8 cellular contexts compared by ENCODE assay signal in the genomic region with DNA sequence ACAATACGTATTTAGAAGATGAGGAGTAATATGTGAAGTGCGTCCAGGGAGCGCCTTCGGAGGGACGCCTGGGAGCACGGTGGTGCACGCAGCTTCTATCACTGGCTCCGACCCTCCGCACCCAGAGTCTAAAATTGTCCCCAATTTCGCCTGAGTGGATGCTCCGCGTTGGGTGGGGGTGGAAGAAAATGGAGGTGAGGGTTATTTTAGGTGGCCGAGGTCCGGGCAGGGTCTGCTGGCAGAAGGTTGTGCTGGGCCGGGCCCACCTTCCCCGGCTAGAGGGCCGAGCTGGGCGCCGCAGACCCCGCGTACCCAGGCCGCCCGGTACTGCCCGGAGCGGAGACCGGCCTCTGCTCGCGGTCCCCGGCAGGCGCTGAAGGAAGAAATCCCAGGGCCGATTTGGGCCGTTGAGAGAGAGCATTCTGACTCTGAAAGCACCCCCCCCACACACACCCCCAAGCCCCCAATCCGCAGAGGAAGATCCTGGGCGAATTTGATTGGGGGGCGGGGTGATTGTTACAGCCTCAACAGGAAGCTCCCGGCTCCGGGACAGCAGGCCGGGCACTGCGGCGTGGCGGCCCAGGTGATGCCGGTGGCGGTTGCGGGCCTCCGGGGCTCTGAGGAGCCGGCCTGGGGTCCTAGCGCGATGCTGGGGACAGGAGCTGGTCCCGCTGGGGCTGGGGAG. TPM values are rescaled to one million over a fixed set of nuclear protein-coding genes. Genes with fewer than 3 reads are reported as not detected.
DNase-seq lines count a peak whose midpoint lies in the region; ATAC-seq and TF ChIP-seq lines count a peak whose summit lies in the region.

No MANE protein-coding gene starts in this region.

- H3K4me2 ChIP-seq in neural cell (ENCODE audit: low read length) = peak overlapping the region; percentile 91

- H3K4me3 Mint-ChIP-seq in endodermal cell = peak overlapping the region; percentile 87

- WGBS in endodermal cell (ENCODE audit: insufficient coverage in 1 of 2, insufficient read length in 1 of 2), 2 experiments = 0 to 1% methylated on average over 11 to 48 of the region's 49 CpGs

- no peaks in the 10 kb centered on the region for H3K9me3 ChIP-seq in NT2/D1 (ENCODE audit: insufficient read depth, low read length)
- no peaks in the 10 kb centered on the region for H3K9me3 ChIP-seq in endodermal cell (ENCODE audit: control insufficient read depth, low read length)
- no peaks in the 10 kb centered on the region for H3K9me3 ChIP-seq in neural cell (ENCODE audit: low read length)

- H2AFZ ChIP-seq in neural cell (ENCODE audit: low read depth, low read length) = no peak overlapping the region

- H3K27me3 Mint-ChIP-seq in endodermal cell (ENCODE audit: insufficient read depth) = peaks cover 30% of the 10 kb centered on the region

- H3K9me3 Mint-ChIP-seq in endodermal cell = no peaks in the 10 kb centered on the region

- no peaks in the 10 kb centered on the region for H3K9me2 ChIP-seq in neural cell (ENCODE audit: insufficient read depth, low read length)

- H3K9ac ChIP-seq in NT2/D1 (ENCODE audit: insufficient read length, low read depth) (peak overlapping the region; percentile 46), endodermal cell (ENCODE audit: extremely low read depth, low read length, poor library complexity, severe bottlenecking) (peak overlapping the region; percentile 99), neural cell (ENCODE audit: low read length) (peak overlapping the region; percentile 98)

- TF ChIP-seq EP300 in neural cell (conservative IDR thresholded peaks at IDR 0.05; ENCODE audit: poor library complexity, severe bottlenecking) = no peak

- peaks cover 7% of the 10 kb centered on the region for H4K20me1 ChIP-seq in neural cell (ENCODE audit: insufficient read depth)

- no peak for ATAC-seq in GM18868 (IDR thresholded peaks at IDR 0.05; ENCODE audit: unreplicated experiment)
- no peak for ATAC-seq in GM18907 (IDR thresholded peaks at IDR 0.05; ENCODE audit: unreplicated experiment)

- no peaks in the 10 kb centered on the region for H3F3A ChIP-seq in neural cell (ENCODE audit: insufficient read depth, low read length, poor library complexity, severe bottlenecking)

- H3K4me1 ChIP-seq in NT2/D1 (ENCODE audit: insufficient read depth, insufficient read length) (peaks cover 26% of the 10 kb centered on the region), endodermal cell (ENCODE audit: control insufficient read depth, insufficient read depth, low read length) (peaks cover 9% of the 10 kb centered on the region)

- peak overlapping the region; percentile 19 for H3K4me3 ChIP-seq in NT2/D1 (ENCODE audit: insufficient read length, low read depth)
- peak overlapping the region; percentile 89 for H3K4me3 ChIP-seq in endodermal cell (ENCODE audit: low read length)
- peak overlapping the region; percentile 97 for H3K4me3 ChIP-seq in neural cell (ENCODE audit: low read length)

- H3K27ac Mint-ChIP-seq in endodermal cell = peak overlapping the region; percentile 93

- TF ChIP-seq CTCF in endodermal cell (conservative IDR thresholded peaks at IDR 0.05) = no peak
- no peak for TF ChIP-seq CTCF in neural cell (IDR thresholded peaks at IDR 0.05; ENCODE audit: poor library complexity, severe bottlenecking)

- TF ChIP-seq RAD21 in neural cell (conservative IDR thresholded peaks at IDR 0.05) = no peak

- H3K27ac ChIP-seq in endodermal cell (ENCODE audit: low read depth, low read length) = peak overlapping the region; percentile 99
- peak overlapping the region; percentile 97 for H3K27ac ChIP-seq in neural cell (ENCODE audit: low read length)

- peaks cover 42% of the 10 kb centered on the region for H3K27me3 ChIP-seq in NT2/D1 (ENCODE audit: insufficient read depth, insufficient read length)
- no peaks in the 10 kb centered on the region for H3K27me3 ChIP-seq in endodermal cell (ENCODE audit: control insufficient read depth, insufficient read depth, low read length, poor library complexity, severe bottlenecking)
- no peaks in the 10 kb centered on the region for H3K27me3 ChIP-seq in neural cell (ENCODE audit: insufficient read depth, low read depth, low read length)

- peaks cover 82% of the 10 kb centered on the region for H3K79me2 ChIP-seq in neural cell (replicated peaks; ENCODE audit: insufficient read depth, low read length)

- DNase-seq in DMS53 treated with DMSO at 0.1 percent for 48 hours (lab: John Stamatoyannopoulos, UW; ENCODE audit: unreplicated experiment) (peak; percentile 17), NT2/D1 (ENCODE audit: low read depth, low spot score) (no peak), endodermal cell (peak; percentile 89), RKO (ENCODE audit: low spot score) (no peak)
- DNase-seq in stimulated activated CD4-positive, alpha-beta T cell treated with anti-CD3 and anti-CD28 coated beads, Interleukin-2, amount 100 ng/mL, for 48 hours = no peak

- H3K4me1 Mint-ChIP-seq in endodermal cell = peaks cover 29% of the 10 kb centered on the region

- H3K36me3 ChIP-seq in NT2/D1 (ENCODE audit: insufficient read depth, insufficient read length, low read length) (no peaks in the 10 kb centered on the region), endodermal cell (ENCODE audit: control insufficient read depth, insufficient read depth, low read length) (no peaks in the 10 kb centered on the region), neural cell (ENCODE audit: insufficient read depth, low read length) (no peaks in the 10 kb centered on the region)

- H3K36me3 Mint-ChIP-seq in endodermal cell (ENCODE audit: low read depth) = peaks cover 9% of the 10 kb centered on the region

TF ChIP-seq in neural cell, 6 proteins besides CTCF, POLR2A, EP300 and RAD21:
- no peak for TF ChIP-seq MXI1 (conservative IDR thresholded peaks at IDR 0.05; ENCODE audit: poor library complexity, severe bottlenecking)
- TF ChIP-seq SMC3 (conservative IDR thresholded peaks at IDR 0.05; ENCODE audit: poor library complexity) = no peak
- TF ChIP-seq EZH2 (IDR thresholded peaks at IDR 0.05; ENCODE audit: borderline replicate concordance, insufficient read depth, low read length, poor library complexity, severe bottlenecking) = no peak
- peak; percentile 17 for TF ChIP-seq TAF1 (IDR thresholded peaks at IDR 0.05; ENCODE audit: low read depth)

RNA-seq across cellular contexts. Expression of a gene that starts 3.1 kb away (rescaled TPM):
- total RNA-seq in endodermal cell = 10 to 100 TPM; 63.9 to 78.1 TPM
- 40.3 TPM for polyA plus RNA-seq in endodermal cell (2013, experiment 1 of 2)
- 37.2 TPM for polyA plus RNA-seq in endodermal cell (2013, experiment 2 of 2)
- polyA plus RNA-seq in neural cell = 12.4 and 14.2 TPM in 2 replicates
- 20.7 and 24.9 TPM in 2 replicates for polyA minus RNA-seq in neural cell

Comparison
In these comparisons a context has a peak if more than half of its experiments do, and no peak if none do; other contexts are left out.
1. DNase-seq: peak in DMS53 treated with DMSO at 0.1 percent for 48 hours (single experiment) and endodermal cell (single experiment); none in NT2/D1 (single experiment), stimulated activated CD4-positive, alpha-beta T cell treated with anti-CD3 and anti-CD28 coated beads, Interleukin-2, amount 100 ng/mL, for 48 hours (0 of 2) and RKO (single experiment).
2. H3K4me3 ChIP-seq: peak in every context shown above with its lines; median percentile 97 in neural cell; 89 in endodermal cell; 19 in NT2/D1.
3. H3K9ac ChIP-seq: peak in every context shown above with its lines; median percentile 99 in endodermal cell; 98 in neural cell; 46 in NT2/D1.